1 cellular context compared by ENCODE assay signal in genomic region chr1:155913969-155914757, GRCh38.
TF ChIP-seq lines count a peak whose summit lies in the region.

No MANE protein-coding gene starts in this region.

TF ChIP-seq in IMR-90, 13 proteins besides CTCF, POLR2A, EP300 and RAD21:
- TF ChIP-seq CHD1 (IDR thresholded peaks at IDR 0.05; ENCODE audit: low read depth, low read length) (no peak), MAFK (IDR thresholded peaks at IDR 0.05; ENCODE audit: low read depth, low read length) (no peak), BHLHE40 (IDR thresholded peaks at IDR 0.05; ENCODE audit: low read depth, low read length) (no peak), NFE2L2 (IDR thresholded peaks at IDR 0.05; ENCODE audit: low read depth, low read length) (no peak), USF2 (IDR thresholded peaks at IDR 0.05; ENCODE audit: low read depth, low read length) (no peak)
TF ChIP-seq in IMR-90: peak in this region for 0.
